ENCODE assay signal across 24 cellular contexts in genomic region chr2:212213191-212213590, GRCh38.
DNase-seq lines count a peak whose midpoint lies in the region; ATAC-seq, FAIRE-seq and TF ChIP-seq lines count a peak whose summit lies in the region.
"Had no signal": no experiment of that assay in that cellular context is flagged by ENCODE, and none has a peak within 500 bp of the region (broad histone marks: within the 10 kb centered on the region; RNA-seq: fewer than 3 reads in every experiment).

No MANE protein-coding gene starts in this region.

- no peaks in the 10 kb centered on the region for H3K79me2 ChIP-seq in GM12878 (ENCODE audit: control insufficient read depth, insufficient read depth, low read length)

- no peak for TF ChIP-seq RAD21 in GM12878 (IDR thresholded peaks at IDR 0.05; ENCODE audit: insufficient read depth, low read depth, low read length)

- H3K4me1 ChIP-seq in GM12878 (ENCODE audit: control insufficient read depth, insufficient read depth, low read length) = no peaks in the 10 kb centered on the region
- H3K4me1 ChIP-seq: esophagus muscularis mucosa had no signal

- no peak for FAIRE-seq in GM12878 (lab: Jason Lieb, UNC)
- FAIRE-seq: TTC549, urothelium cell line had no signal

- no peaks in the 10 kb centered on the region for H3K9me3 ChIP-seq in GM12878 (replicated peaks; ENCODE audit: control insufficient read depth, insufficient read depth, low read length)
- H3K9me3 ChIP-seq: esophagus muscularis mucosa, MG63 had no signal

- no peak for TF ChIP-seq CTCF in GM12878 (IDR thresholded peaks at IDR 0.05 in 2 of 3, conservative IDR thresholded peaks at IDR 0.05 in 1 of 3; ENCODE audit: control insufficient read depth in 2 of 3, extremely low read depth in 1 of 3, insufficient read depth in 1 of 3, low read depth in 3 of 3, low read length in 3 of 3)

- SMC1A ChIA-PET in GM12878 (lab: Charles Lee; ENCODE audit: uncharacterized antibody, unreplicated experiment) = no interaction called here

- H3K36me3 ChIP-seq in GM12878 (ENCODE audit: control insufficient read depth in 2 of 2, insufficient read depth in 2 of 2, low read length in 1 of 2) = no peaks in the 10 kb centered on the region
- H3K36me3 ChIP-seq: esophagus muscularis mucosa, MG63 had no signal

- H2AFZ ChIP-seq in GM12878 (ENCODE audit: control insufficient read depth, low read depth, low read length) = no peak overlapping the region
- H2AFZ ChIP-seq: GM23248 had no signal

- no peaks in the 10 kb centered on the region for H4K20me1 ChIP-seq in GM12878 (ENCODE audit: control insufficient read depth, insufficient read depth)

- 5% methylated on average over 1 of the region's 1 CpG for WGBS in GM12878 (ENCODE audit: insufficient coverage, insufficient replicate concordance, low lambda C conversion rate, missing lambda C conversion rate)

- no peak for DNase-seq in GM12878 (ENCODE audit: low read depth, low spot score)
- no peak for DNase-seq in DMS 273 treated with DMSO at 0.1 percent for 48 hours (lab: John Stamatoyannopoulos, UW)
- DNase-seq in NOMO-1 treated with DMSO at 0.1 percent for 48 hours (lab: John Stamatoyannopoulos, UW; ENCODE audit: unreplicated experiment) = no peak
- DNase-seq in caudate nucleus (lab: John Stamatoyannopoulos, UW) = no peak
- DNase-seq: activated CD4-positive, alpha-beta T cell treated with anti-CD3 and anti-CD28 coated beads for 48 hours; activated effector memory CD4-positive, alpha-beta T cell treated with Interleukin-2 at 50 U/mL for 16 hours; amniotic stem cell; central memory CD4-positive, alpha-beta T cell; GM23248; left cardiac atrium; MG63; midbrain; NCI-H146; NCI-H226; RPMI8226; stimulated activated CD4-positive, alpha-beta T cell treated with anti-CD3 and anti-CD28 coated beads, Interleukin-4, amount 100 ng/mL, for 4 hours; SW 1271 had no signal

- no peak overlapping the region for H3K4me2 ChIP-seq in GM12878 (ENCODE audit: control insufficient read depth, insufficient read depth)

- no peaks in the 10 kb centered on the region for H3K27me3 ChIP-seq in GM12878 (replicated peaks in 1 of 2; ENCODE audit: control insufficient read depth in 2 of 2, insufficient read depth in 2 of 2, low read length in 1 of 2)
- H3K27me3 ChIP-seq: esophagus muscularis mucosa, MG63 had no signal

- POLR2A ChIA-PET in GM12878 (lab: Charles Lee) = no interaction called here

- TF ChIP-seq POLR2A in GM12878 (IDR thresholded peaks at IDR 0.05; ENCODE audit: low read depth, low read length) = no peak

- peak; percentile 90 for ATAC-seq in GM18867 (IDR thresholded peaks at IDR 0.05; ENCODE audit: unreplicated experiment)
- ATAC-seq in GM21528 (IDR thresholded peaks at IDR 0.05; ENCODE audit: low FRiP score, unreplicated experiment) = peak; percentile 89
- ATAC-seq in HG03135 (IDR thresholded peaks at IDR 0.05; ENCODE audit: unreplicated experiment) = peak; percentile 64
- peak; percentile 73 for ATAC-seq in GM12878
- ATAC-seq: left cardiac atrium had no signal

- in situ Hi-C loops in GM12878 (cut with MboI) = no loop called here

- RAD21 ChIA-PET in GM12878 (lab: Charles Lee; ENCODE audit: unreplicated experiment) = no interaction called here

- TF ChIP-seq EP300 in GM12878 (IDR thresholded peaks at IDR 0.05; ENCODE audit: borderline replicate concordance in 1 of 2, control insufficient read depth in 1 of 2, low read depth in 2 of 2, low read length in 2 of 2) = no peak

- no TSS peak for BruUV-seq in GM12878 (replicated peaks; lab: Mats Ljungman, UMichigan)

- no peak overlapping the region for H3K4me3 ChIP-seq in GM12878
- H3K4me3 ChIP-seq: esophagus muscularis mucosa, GM23248, MG63, skin epidermis had no signal

- CTCF ChIA-PET in GM12878 (lab: Yijun Ruan, JAX) = interaction anchor here (0.9 to 1.1 kb wide), 2 partner anchors 35 to 354 kb away, joined by 3 read pairs; no protein-coding TSS in a partner anchor

- no peak overlapping the region for H3K9ac ChIP-seq in GM12878 (ENCODE audit: control insufficient read depth, insufficient read depth, low read length)
- H3K9ac ChIP-seq: GM23248 had no signal

- intact Hi-C loops in GM12878 (cut with micrococcal nuclease; ENCODE audit: unreplicated experiment) = no loop called here

- H3K27ac ChIP-seq in GM12878 (ENCODE audit: control insufficient read depth, insufficient read depth) = no peak overlapping the region
- H3K27ac ChIP-seq in caudate nucleus (ENCODE audit: low read depth, low read length) = no peak overlapping the region
- H3K27ac ChIP-seq: esophagus muscularis mucosa, GM23248, skin epidermis had no signal

TF ChIP-seq in GM12878, 131 proteins besides CTCF, POLR2A, EP300 and RAD21:
- TF ChIP-seq ASH2L (IDR thresholded peaks at IDR 0.05; ENCODE audit: borderline replicate concordance, low read depth) (no peak), NKRF (conservative IDR thresholded peaks at IDR 0.05) (no peak), RELA (IDR thresholded peaks at IDR 0.05; ENCODE audit: borderline replicate concordance, partially characterized antibody) (no peak), SREBF1 (IDR thresholded peaks at IDR 0.05; ENCODE audit: low read length) (no peak), SMC3 (IDR thresholded peaks at IDR 0.05; ENCODE audit: borderline replicate concordance, low read length) (no peak), NR2C2 (IDR thresholded peaks at IDR 0.05; ENCODE audit: borderline replicate concordance, control insufficient read depth, insufficient read length, low read depth) (no peak), ESRRA (IDR thresholded peaks at IDR 0.05; ENCODE audit: low read length) (no peak), HCFC1 (IDR thresholded peaks at IDR 0.05; ENCODE audit: low read length) (no peak), SRF (IDR thresholded peaks at IDR 0.05; ENCODE audit: low read depth in 2 of 2, low read length in 2 of 2) (no peak), BCL11A (IDR thresholded peaks at IDR 0.05; ENCODE audit: low read depth, low read length) (no peak)
- TF ChIP-seq, protein P1, sequence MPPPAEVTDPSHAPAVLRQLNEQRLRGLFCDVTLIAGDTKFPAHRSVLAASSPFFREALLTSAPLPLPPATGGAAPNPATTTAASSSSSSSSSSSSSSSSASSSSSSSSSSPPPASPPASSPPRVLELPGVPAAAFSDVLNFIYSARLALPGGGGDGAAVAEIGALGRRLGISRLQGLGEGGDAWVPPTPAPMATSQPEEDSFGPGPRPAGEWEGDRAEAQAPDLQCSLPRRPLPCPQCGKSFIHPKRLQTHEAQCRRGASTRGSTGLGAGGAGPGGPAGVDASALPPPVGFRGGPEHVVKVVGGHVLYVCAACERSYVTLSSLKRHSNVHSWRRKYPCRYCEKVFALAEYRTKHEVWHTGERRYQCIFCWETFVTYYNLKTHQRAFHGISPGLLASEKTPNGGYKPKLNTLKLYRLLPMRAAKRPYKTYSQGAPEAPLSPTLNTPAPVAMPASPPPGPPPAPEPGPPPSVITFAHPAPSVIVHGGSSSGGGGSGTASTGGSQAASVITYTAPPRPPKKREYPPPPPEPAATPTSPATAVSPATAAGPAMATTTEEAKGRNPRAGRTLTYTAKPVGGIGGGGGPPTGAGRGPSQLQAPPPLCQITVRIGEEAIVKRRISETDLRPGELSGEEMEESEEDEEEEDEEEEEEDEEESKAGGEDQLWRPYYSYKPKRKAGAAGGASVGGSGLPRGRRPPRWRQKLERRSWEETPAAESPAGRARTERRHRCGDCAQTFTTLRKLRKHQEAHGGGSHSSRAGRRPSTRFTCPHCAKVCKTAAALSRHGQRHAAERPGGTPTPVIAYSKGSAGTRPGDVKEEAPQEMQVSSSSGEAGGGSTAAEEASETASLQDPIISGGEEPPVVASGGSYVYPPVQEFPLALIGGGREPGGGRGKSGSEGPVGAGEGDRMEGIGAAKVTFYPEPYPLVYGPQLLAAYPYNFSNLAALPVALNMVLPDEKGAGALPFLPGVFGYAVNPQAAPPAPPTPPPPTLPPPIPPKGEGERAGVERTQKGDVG (CRISPR knock-in tag; IDR thresholded peaks at IDR 0.05) = no peak
- TF ChIP-seq, protein P2, sequence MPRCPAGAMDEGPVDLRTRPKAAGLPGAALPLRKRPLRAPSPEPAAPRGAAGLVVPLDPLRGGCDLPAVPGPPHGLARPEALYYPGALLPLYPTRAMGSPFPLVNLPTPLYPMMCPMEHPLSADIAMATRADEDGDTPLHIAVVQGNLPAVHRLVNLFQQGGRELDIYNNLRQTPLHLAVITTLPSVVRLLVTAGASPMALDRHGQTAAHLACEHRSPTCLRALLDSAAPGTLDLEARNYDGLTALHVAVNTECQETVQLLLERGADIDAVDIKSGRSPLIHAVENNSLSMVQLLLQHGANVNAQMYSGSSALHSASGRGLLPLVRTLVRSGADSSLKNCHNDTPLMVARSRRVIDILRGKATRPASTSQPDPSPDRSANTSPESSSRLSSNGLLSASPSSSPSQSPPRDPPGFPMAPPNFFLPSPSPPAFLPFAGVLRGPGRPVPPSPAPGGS (IDR thresholded peaks at IDR 0.05; ENCODE audit: borderline replicate concordance, insufficient read depth, low read depth, low read length, poor library complexity, severe bottlenecking) = no peak
- TF ChIP-seq, protein P3, sequence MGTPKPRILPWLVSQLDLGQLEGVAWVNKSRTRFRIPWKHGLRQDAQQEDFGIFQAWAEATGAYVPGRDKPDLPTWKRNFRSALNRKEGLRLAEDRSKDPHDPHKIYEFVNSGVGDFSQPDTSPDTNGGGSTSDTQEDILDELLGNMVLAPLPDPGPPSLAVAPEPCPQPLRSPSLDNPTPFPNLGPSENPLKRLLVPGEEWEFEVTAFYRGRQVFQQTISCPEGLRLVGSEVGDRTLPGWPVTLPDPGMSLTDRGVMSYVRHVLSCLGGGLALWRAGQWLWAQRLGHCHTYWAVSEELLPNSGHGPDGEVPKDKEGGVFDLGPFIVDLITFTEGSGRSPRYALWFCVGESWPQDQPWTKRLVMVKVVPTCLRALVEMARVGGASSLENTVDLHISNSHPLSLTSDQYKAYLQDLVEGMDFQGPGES (IDR thresholded peaks at IDR 0.05) = no peak
